In the genomic region with DNA sequence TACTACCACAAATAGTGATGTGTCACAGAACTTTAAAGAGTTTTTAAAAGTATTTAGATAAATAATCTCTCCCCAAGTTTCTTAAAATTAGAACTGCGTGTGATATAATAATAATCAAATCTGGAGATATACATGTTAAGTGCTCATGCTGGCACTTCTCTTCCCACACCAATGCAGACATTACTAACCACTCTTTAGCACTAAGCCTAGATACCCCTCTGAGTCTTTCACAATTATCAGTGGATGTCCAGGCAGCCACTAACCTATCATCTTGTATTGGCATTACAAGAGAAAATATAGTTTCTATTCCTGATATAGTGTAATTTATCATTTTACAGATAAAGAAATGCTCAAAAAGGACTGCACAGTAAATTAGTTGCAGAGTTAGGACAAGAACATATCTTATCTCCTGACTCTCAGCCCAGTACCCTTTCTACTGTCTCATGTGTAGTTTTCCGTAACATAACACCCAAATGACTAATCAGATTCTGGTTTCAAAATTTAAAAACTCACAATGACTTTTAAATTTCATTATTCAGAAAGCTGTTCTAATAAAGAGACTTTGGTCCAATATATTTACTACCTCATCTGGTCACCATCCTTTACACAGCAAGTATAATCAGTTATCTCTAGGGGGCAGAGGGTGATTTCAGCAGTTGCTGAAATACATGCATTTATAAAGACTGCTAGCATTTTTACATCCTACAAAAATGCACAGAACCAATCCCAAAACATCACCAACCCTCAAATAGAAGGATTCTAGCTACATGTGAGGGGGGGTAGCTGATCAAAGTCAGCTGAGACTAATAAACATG, we compare ENCODE assay signal across 27 cellular contexts.
DNase-seq lines count a peak whose midpoint lies in the region; FAIRE-seq and TF ChIP-seq lines count a peak whose summit lies in the region.
"Had no signal": no experiment of that assay in that cellular context is flagged by ENCODE, and none has a peak within 500 bp of the region (broad histone marks: within the 10 kb centered on the region; RNA-seq: fewer than 3 reads in every experiment).

No MANE protein-coding gene starts in this region.

- H3K9ac ChIP-seq in astrocyte (ENCODE audit: low read length), result no peak overlapping the region
- H3K9ac ChIP-seq in smooth muscle cell (ENCODE audit: low read depth), result no peak overlapping the region

- no peaks in the 10 kb centered on the region for H3F3A ChIP-seq in smooth muscle cell (ENCODE audit: low read depth)

- H3K27me3 ChIP-seq in astrocyte (ENCODE audit: insufficient read depth, low read length) (no peaks in the 10 kb centered on the region), smooth muscle cell (ENCODE audit: low read depth) (no peaks in the 10 kb centered on the region)
- H3K27me3 ChIP-seq in CD8-positive, alpha-beta memory T cell (ENCODE audit: insufficient read depth, low read length, poor library complexity, severe bottlenecking), result no peaks in the 10 kb centered on the region
- H3K27me3 ChIP-seq: adrenal gland, breast epithelium, colonic mucosa, ovary had no signal

- H3K27ac ChIP-seq in astrocyte (ENCODE audit: low read depth, low read length) (no peak overlapping the region), smooth muscle cell (ENCODE audit: low read depth) (no peak overlapping the region)
- H3K27ac ChIP-seq in CD8-positive, alpha-beta memory T cell (ENCODE audit: low read depth, low read length), result no peak overlapping the region
- H3K27ac ChIP-seq: adrenal gland, breast epithelium, C4-2B, colonic mucosa, ovary, VCaP had no signal

- no peaks in the 10 kb centered on the region for H3K36me3 Mint-ChIP-seq in astrocyte (ENCODE audit: low read depth, unreplicated experiment)
- H3K36me3 Mint-ChIP-seq in CD8-positive, alpha-beta memory T cell, result no peaks in the 10 kb centered on the region
- H3K36me3 Mint-ChIP-seq: immature natural killer cell; stimulated activated memory B cell treated with anti-CD40 and anti-IgM and Interleukin-4, amounts not matched to agents 10 μg/mL and 1 μg/mL and 100 μg/mL, for 72 hours; type B pancreatic cell had no signal

- TF ChIP-seq CTCF in LNCaP clone FGC (IDR thresholded peaks at IDR 0.05; ENCODE audit: control insufficient read depth, extremely low read depth, insufficient read depth) (0 out of 2 replicates have a peak, but pooled peaks have one; percentile 2), astrocyte (IDR thresholded peaks at IDR 0.05; ENCODE audit: insufficient read depth, low read depth, low read length) (no peak), smooth muscle cell (IDR thresholded peaks at IDR 0.05; ENCODE audit: borderline replicate concordance, insufficient read depth, poor library complexity, severe bottlenecking) (no peak)

- DNase-seq in LNCaP clone FGC (ENCODE audit: low read depth) (no peak), astrocyte (ENCODE audit: low read depth) (peak; percentile 23), fibroblast of peridontal ligament (ENCODE audit: extremely low read depth) (peak; percentile 44), smooth muscle cell (lab: John Stamatoyannopoulos, UW; ENCODE audit: unreplicated experiment) (no peak), HEK293T (ENCODE audit: extremely low spot score) (no peak)
- DNase-seq in effector CD4-positive, alpha-beta T cell, result no peak
- DNase-seq in CD8-positive, alpha-beta memory T cell, result no peak
- DNase-seq: activated CD4-positive, alpha-beta T cell treated with anti-CD3 and anti-CD28 coated beads for 36 hours; activated CD8-positive, alpha-beta memory T cell treated with anti-CD3 and anti-CD28 coated beads, Interleukin-2, amount 50 U/mL, for 48 hours; activated CD8-positive, alpha-beta T cell treated with anti-CD3 and anti-CD28 coated beads for 36 hours; activated naive CD4-positive, alpha-beta T cell treated with anti-CD3 and anti-CD28 coated beads for 36 hours; adrenal gland; colonic mucosa; DND-41; effector memory CD4-positive, alpha-beta T cell; immature natural killer cell; mammary epithelial cell; NCI-H2107; NCI-H748 treated with DMSO at 0.1 percent for 48 hours; nephron progenitor cell; ovary; T1000 had no signal

- no peaks in the 10 kb centered on the region for H3K4me1 ChIP-seq in astrocyte (ENCODE audit: insufficient read depth, low read length)
- peaks cover 19% of the 10 kb centered on the region for H3K4me1 ChIP-seq in smooth muscle cell (ENCODE audit: low read depth)
- H3K4me1 ChIP-seq in CD8-positive, alpha-beta memory T cell (ENCODE audit: insufficient read depth, low read length), result no peaks in the 10 kb centered on the region
- H3K4me1 ChIP-seq: adrenal gland, breast epithelium, colonic mucosa had no signal

- no peak overlapping the region for H3K4me3 Mint-ChIP-seq in astrocyte (ENCODE audit: unreplicated experiment)
- no peak overlapping the region for H3K4me3 Mint-ChIP-seq in CD8-positive, alpha-beta memory T cell
- H3K4me3 Mint-ChIP-seq: activated CD4-positive, alpha-beta T cell treated with anti-CD3 and anti-CD28 coated beads for 36 hours; activated CD8-positive, alpha-beta T cell treated with anti-CD3 and anti-CD28 coated beads for 36 hours; activated naive CD4-positive, alpha-beta T cell treated with anti-CD3 and anti-CD28 coated beads for 36 hours; immature natural killer cell; nephron progenitor cell; stimulated activated memory B cell treated with anti-CD40 and anti-IgM and Interleukin-4, amounts not matched to agents 10 μg/mL and 1 μg/mL and 100 μg/mL, for 72 hours; type B pancreatic cell had no signal

- H3K36me3 ChIP-seq in astrocyte (ENCODE audit: insufficient read depth, low read length) (no peaks in the 10 kb centered on the region), smooth muscle cell (ENCODE audit: low read depth) (no peaks in the 10 kb centered on the region)
- H3K36me3 ChIP-seq in CD8-positive, alpha-beta memory T cell (ENCODE audit: insufficient read depth, low read length), result no peaks in the 10 kb centered on the region
- H3K36me3 ChIP-seq: adrenal gland, breast epithelium, colonic mucosa, ovary had no signal

- no peak overlapping the region for H2AFZ ChIP-seq in astrocyte (ENCODE audit: low read depth, low read length)
- no peak overlapping the region for H2AFZ ChIP-seq in smooth muscle cell (ENCODE audit: low read depth)

- no peak overlapping the region for H3K27ac Mint-ChIP-seq in astrocyte (ENCODE audit: unreplicated experiment)
- no peak overlapping the region for H3K27ac Mint-ChIP-seq in CD8-positive, alpha-beta memory T cell
- H3K27ac Mint-ChIP-seq: activated CD4-positive, alpha-beta T cell treated with anti-CD3 and anti-CD28 coated beads for 36 hours; activated CD8-positive, alpha-beta T cell treated with anti-CD3 and anti-CD28 coated beads for 36 hours; activated naive CD4-positive, alpha-beta T cell treated with anti-CD3 and anti-CD28 coated beads for 36 hours; immature natural killer cell; nephron progenitor cell; stimulated activated memory B cell treated with anti-CD40 and anti-IgM and Interleukin-4, amounts not matched to agents 10 μg/mL and 1 μg/mL and 100 μg/mL, for 72 hours; type B pancreatic cell had no signal

- H3K4me2 ChIP-seq in astrocyte (ENCODE audit: low read length), result no peak overlapping the region
- H3K4me2 ChIP-seq in smooth muscle cell, result no peak overlapping the region

- H3K4me3 ChIP-seq in LNCaP clone FGC (ENCODE audit: low read depth, low read length) (no peak overlapping the region), astrocyte (ENCODE audit: insufficient read depth, low read depth, low read length) (no peak overlapping the region), smooth muscle cell (no peak overlapping the region)
- no peak overlapping the region for H3K4me3 ChIP-seq in CD8-positive, alpha-beta memory T cell (ENCODE audit: low read length)
- H3K4me3 ChIP-seq: adrenal gland, breast epithelium, colonic mucosa, ovary had no signal

- H3K27me3 Mint-ChIP-seq in astrocyte (ENCODE audit: low read depth, unreplicated experiment), result no peaks in the 10 kb centered on the region
- peaks cover 10% of the 10 kb centered on the region in 2 donors for H3K27me3 Mint-ChIP-seq in CD8-positive, alpha-beta memory T cell
- H3K27me3 Mint-ChIP-seq: type B pancreatic cell had no signal

- POLR2A ChIA-PET in CD8-positive, alpha-beta memory T cell (lab: Charles Lee), result no interaction called here
- POLR2A ChIA-PET in HEK293T (lab: Yijun Ruan, JAX), result interaction anchor here (0.9 kb wide), 1 partner anchor 20 kb away, joined by 3 read pairs; no protein-coding TSS in a partner anchor

- H3K79me2 ChIP-seq in astrocyte (ENCODE audit: insufficient read depth, low read length), result no peaks in the 10 kb centered on the region
- H3K79me2 ChIP-seq in smooth muscle cell (ENCODE audit: low read depth), result no peaks in the 10 kb centered on the region

- H3K9me3 Mint-ChIP-seq in astrocyte (ENCODE audit: unreplicated experiment), result no peaks in the 10 kb centered on the region
- H3K9me3 Mint-ChIP-seq in CD8-positive, alpha-beta memory T cell, result peaks cover 0 to 3% (median 0%) of the 10 kb centered on the region in 5 donors
- H3K9me3 Mint-ChIP-seq: activated naive CD4-positive, alpha-beta T cell treated with anti-CD3 and anti-CD28 coated beads for 36 hours; stimulated activated memory B cell treated with anti-CD40 and anti-IgM and Interleukin-4, amounts not matched to agents 10 μg/mL and 1 μg/mL and 100 μg/mL, for 72 hours had no signal

- CTCF ChIA-PET in CD8-positive, alpha-beta memory T cell (lab: Charles Lee), result no interaction called here
- CTCF ChIA-PET in HEK293T (lab: Yijun Ruan, JAX), result interaction anchor here (0.8 kb wide), 1 partner anchor 21 kb away, joined by 4 read pairs; no protein-coding TSS in a partner anchor

- WGBS in smooth muscle cell (ENCODE audit: low lambda C conversion rate), result 68% methylated on average over 2 of the region's 2 CpGs

- H4K20me1 ChIP-seq in astrocyte (ENCODE audit: insufficient read depth, low read length), result no peaks in the 10 kb centered on the region
- no peaks in the 10 kb centered on the region for H4K20me1 ChIP-seq in smooth muscle cell (ENCODE audit: low read depth)

- H3K4me1 Mint-ChIP-seq in astrocyte (ENCODE audit: low read depth, unreplicated experiment), result peaks cover 18% of the 10 kb centered on the region
- no peaks in the 10 kb centered on the region for H3K4me1 Mint-ChIP-seq in CD8-positive, alpha-beta memory T cell
- H3K4me1 Mint-ChIP-seq: activated CD4-positive, alpha-beta T cell treated with anti-CD3 and anti-CD28 coated beads for 36 hours; immature natural killer cell; stimulated activated memory B cell treated with anti-CD40 and anti-IgM and Interleukin-4, amounts not matched to agents 10 μg/mL and 1 μg/mL and 100 μg/mL, for 72 hours had no signal

- FAIRE-seq in astrocyte (lab: Jason Lieb, UNC), result no peak

- H3K9me3 ChIP-seq in astrocyte (ENCODE audit: insufficient read depth, low read depth, low read length) (no peaks in the 10 kb centered on the region), smooth muscle cell (replicated peaks; ENCODE audit: low read depth) (no peaks in the 10 kb centered on the region)
- no peaks in the 10 kb centered on the region for H3K9me3 ChIP-seq in CD8-positive, alpha-beta memory T cell (ENCODE audit: low read length)
- H3K9me3 ChIP-seq: adrenal gland, breast epithelium, colonic mucosa, ovary had no signal

TF ChIP-seq in HEK293T, 16 proteins besides CTCF, POLR2A, EP300 and RAD21 (continues in another document):
- TF ChIP-seq FOXM1 (IDR thresholded peaks at IDR 0.05; ENCODE audit: borderline replicate concordance) (no peak), TARDBP (IDR thresholded peaks at IDR 0.05) (no peak), L3MBTL2 (conservative IDR thresholded peaks at IDR 0.05) (no peak), FOXK2 (IDR thresholded peaks at IDR 0.05) (no peak), LEF1 (IDR thresholded peaks at IDR 0.05; ENCODE audit: borderline replicate concordance) (no peak)

Comparison
In these comparisons a context has a peak if more than half of its experiments do, and no peak if none do; other contexts are left out.
1. DNase-seq: peak in astrocyte (single experiment) and fibroblast of peridontal ligament (single experiment); none in LNCaP clone FGC (single experiment), smooth muscle cell (single experiment), effector CD4-positive, alpha-beta T cell (single experiment), CD8-positive, alpha-beta memory T cell (0 of 5) and HEK293T (single experiment).